ENCODE assay signal across 18 cellular contexts in genomic region chr4:171521726-171522125, GRCh38.
DNase-seq lines count a peak whose midpoint lies in the region; ATAC-seq and TF ChIP-seq lines count a peak whose summit lies in the region.
"Had no signal": no experiment of that assay in that cellular context is flagged by ENCODE, and none has a peak within 500 bp of the region (broad histone marks: within the 10 kb centered on the region; RNA-seq: fewer than 3 reads in every experiment).

No MANE protein-coding gene starts in this region.

- WGBS in prostate gland = 59% methylated on average over 3 of the region's 3 CpGs

- H2AFZ ChIP-seq in SU-DHL-6 (ENCODE audit: low read depth, low read length, severe bottlenecking) = peak overlapping the region; percentile 41

- H3K4me3 ChIP-seq in SU-DHL-6 (ENCODE audit: insufficient read depth, low read length, poor library complexity, severe bottlenecking) (no peak overlapping the region), prostate gland (no peak overlapping the region)
- H3K4me3 ChIP-seq: A549, BLaER1, K562 had no signal

- no peaks in the 10 kb centered on the region for H3K9me2 ChIP-seq in SU-DHL-6 (replicated peaks; ENCODE audit: insufficient read depth, low read length)

- intact Hi-C loops in prostate gland (cut with DNase I) = no loop called here

- TF ChIP-seq CTCF in SU-DHL-6 (IDR thresholded peaks at IDR 0.05; ENCODE audit: insufficient read depth, low read length, poor library complexity, severe bottlenecking) (no peak), prostate gland (IDR thresholded peaks at IDR 0.05) (no peak)

- no peak overlapping the region for H3K9ac ChIP-seq in SU-DHL-6 (ENCODE audit: low read length)
- H3K9ac ChIP-seq: BLaER1 had no signal

- no peaks in the 10 kb centered on the region for H3K4me1 ChIP-seq in prostate gland (replicated peaks)
- H3K4me1 ChIP-seq: A549 had no signal

- H3K79me2 ChIP-seq in SU-DHL-6 (ENCODE audit: insufficient read depth, low read length) = no peaks in the 10 kb centered on the region

- H3K36me3 ChIP-seq in SU-DHL-6 (ENCODE audit: low read length) (no peaks in the 10 kb centered on the region), prostate gland (no peaks in the 10 kb centered on the region)
- H3K36me3 ChIP-seq: BLaER1 had no signal

- no peaks in the 10 kb centered on the region for H3F3A ChIP-seq in SU-DHL-6 (ENCODE audit: insufficient read depth)

- H3K27ac ChIP-seq in SU-DHL-6 (ENCODE audit: low read depth, low read length) = no peak overlapping the region
- H3K27ac ChIP-seq in prostate gland = no peak overlapping the region
- H3K27ac ChIP-seq: 22Rv1, A549, BLaER1 had no signal

- no peak overlapping the region for H3K4me2 ChIP-seq in SU-DHL-6 (ENCODE audit: low read depth, low read length, poor library complexity, severe bottlenecking)
- H3K4me2 ChIP-seq: A549, BLaER1 had no signal

- TF ChIP-seq POLR2A in prostate gland (IDR thresholded peaks at IDR 0.05) = no peak

- ATAC-seq in HG03159 (IDR thresholded peaks at IDR 0.05; ENCODE audit: unreplicated experiment) = peak; percentile 58
- ATAC-seq: A549, K562 had no signal

- no peaks in the 10 kb centered on the region for H3K27me3 ChIP-seq in SU-DHL-6 (ENCODE audit: low read length)
- H3K27me3 ChIP-seq in prostate gland (replicated peaks; ENCODE audit: insufficient read depth) = no peaks in the 10 kb centered on the region
- H3K27me3 ChIP-seq: BLaER1 had no signal

- H4K20me1 ChIP-seq in SU-DHL-6 (ENCODE audit: low read depth, low read length) = no peaks in the 10 kb centered on the region
- H4K20me1 ChIP-seq: BLaER1 had no signal

- DNase-seq in NCI-H82 (lab: John Stamatoyannopoulos, UW) (peak; percentile 31), NCI-H82 treated with DMSO at 0.1 percent for 48 hours (lab: John Stamatoyannopoulos, UW; ENCODE audit: unreplicated experiment) (no peak), HCEC 1CT (no peak), NCI-H345 (lab: John Stamatoyannopoulos, UW) (no peak), AML-193 (lab: John Stamatoyannopoulos, UW) (no peak), prostate gland (ENCODE audit: low spot score) (no peak)
- DNase-seq: CD4-positive, alpha-beta memory T cell; DMS153; DMS79; GDM1; H9; IMR-90 had no signal

- H3K9me3 ChIP-seq in SU-DHL-6 (ENCODE audit: insufficient read depth, low read length) (no peaks in the 10 kb centered on the region), prostate gland (no peaks in the 10 kb centered on the region)
- H3K9me3 ChIP-seq: A549, BLaER1 had no signal
